ENCODE assay signal across 8 cellular contexts in genomic region chr13:76903544-76904162, GRCh38. TPM values are rescaled to one million over a fixed set of nuclear protein-coding genes. Genes with fewer than 3 reads are reported as not detected.
DNase-seq lines count a peak whose midpoint lies in the region; ATAC-seq and TF ChIP-seq lines count a peak whose summit lies in the region.

No MANE protein-coding gene starts in this region.

- H3K79me2 ChIP-seq in hepatocyte: no peaks in the 10 kb centered on the region

- peak; percentile 99 for TF ChIP-seq CTCF in hepatocyte (IDR thresholded peaks at IDR 0.05; ENCODE audit: poor library complexity)

- no peaks in the 10 kb centered on the region for H3K27me3 ChIP-seq in hepatocyte

- no peak overlapping the region for H3K4me2 ChIP-seq in hepatocyte

- peaks cover 4% of the 10 kb centered on the region for H3K4me1 ChIP-seq in hepatocyte (ENCODE audit: insufficient read depth)

- no peaks in the 10 kb centered on the region for H3K9me3 ChIP-seq in hepatocyte (ENCODE audit: low read depth)

- no peak overlapping the region for H3K4me3 ChIP-seq in hepatocyte

- no peaks in the 10 kb centered on the region for H3K9me2 ChIP-seq in hepatocyte (replicated peaks; ENCODE audit: insufficient read depth)

- peak; percentile 20 to 28 for DNase-seq in NCI-H187 (lab: John Stamatoyannopoulos, UW)
- DNase-seq in NCI-H187 treated with DMSO at 0.1 percent for 48 hours (lab: John Stamatoyannopoulos, UW): no peak
- peak; percentile 69 for DNase-seq in NCI-H146 treated with DMSO at 0.1 percent for 48 hours (lab: John Stamatoyannopoulos, UW; ENCODE audit: unreplicated experiment)
- peak; percentile 34 for DNase-seq in T-helper 22 cell (ENCODE audit: low read depth)
- DNase-seq in astrocyte of the hippocampus (ENCODE audit: low read depth, low spot score): peak; percentile 80
- peak; percentile 86 for DNase-seq in hepatocyte (ENCODE audit: low spot score)
- peak; percentile 46 to 66 (median 48) for DNase-seq in stimulated activated CD4-positive, alpha-beta T cell treated with anti-CD3 and anti-CD28 coated beads, Interleukin-12 subunit alpha, Interleukin-12 subunit beta, amount 100 ng/mL, for 48 hours (ENCODE audit: low read depth in 2 of 3, low spot score in 1 of 3)

- no peak overlapping the region for H2AFZ ChIP-seq in hepatocyte

- H3K36me3 ChIP-seq in hepatocyte (replicated peaks; ENCODE audit: insufficient read depth, low read depth): no peaks in the 10 kb centered on the region

- ATAC-seq in HG02870 (IDR thresholded peaks at IDR 0.05; ENCODE audit: unreplicated experiment): peak; percentile 98

- no peaks in the 10 kb centered on the region for H4K20me1 ChIP-seq in hepatocyte (ENCODE audit: insufficient read depth, poor library complexity, severe bottlenecking)

- H3K27ac ChIP-seq in hepatocyte: no peak overlapping the region

- 27% methylated on average over 3 of the region's 3 CpGs for WGBS in hepatocyte (ENCODE audit: low lambda C conversion rate, missing lambda C conversion rate)

RNA-seq across cellular contexts. Expression of gene KCTD12, which starts 17.4 kb away (rescaled TPM):
- total RNA-seq in hepatocyte: 62.8 and 70.5 TPM in 2 replicates
- 7.7 and 9.1 TPM in 2 replicates for polyA plus RNA-seq in hepatocyte

RNA-seq across cellular contexts. Expression of gene ACOD1, which starts 44.7 kb away (rescaled TPM):
- not detected in 2 replicates for total RNA-seq in hepatocyte
- polyA plus RNA-seq in hepatocyte: not detected in 2 replicates
